Comparison of ENCODE assay signal across 1 cellular context in genomic region chr17:81833160-81833920, GRCh38.
TF ChIP-seq lines count a peak whose summit lies in the region.

Gene MCRIP1 (minus strand): TSS chr17:81833291. CDS start chr17:81824506, 8,785 bp downstream.

TF ChIP-seq in HepG2, 621 proteins besides CTCF, POLR2A, EP300 and RAD21 (continued from another document and continues in another):
- TF ChIP-seq, protein P1, sequence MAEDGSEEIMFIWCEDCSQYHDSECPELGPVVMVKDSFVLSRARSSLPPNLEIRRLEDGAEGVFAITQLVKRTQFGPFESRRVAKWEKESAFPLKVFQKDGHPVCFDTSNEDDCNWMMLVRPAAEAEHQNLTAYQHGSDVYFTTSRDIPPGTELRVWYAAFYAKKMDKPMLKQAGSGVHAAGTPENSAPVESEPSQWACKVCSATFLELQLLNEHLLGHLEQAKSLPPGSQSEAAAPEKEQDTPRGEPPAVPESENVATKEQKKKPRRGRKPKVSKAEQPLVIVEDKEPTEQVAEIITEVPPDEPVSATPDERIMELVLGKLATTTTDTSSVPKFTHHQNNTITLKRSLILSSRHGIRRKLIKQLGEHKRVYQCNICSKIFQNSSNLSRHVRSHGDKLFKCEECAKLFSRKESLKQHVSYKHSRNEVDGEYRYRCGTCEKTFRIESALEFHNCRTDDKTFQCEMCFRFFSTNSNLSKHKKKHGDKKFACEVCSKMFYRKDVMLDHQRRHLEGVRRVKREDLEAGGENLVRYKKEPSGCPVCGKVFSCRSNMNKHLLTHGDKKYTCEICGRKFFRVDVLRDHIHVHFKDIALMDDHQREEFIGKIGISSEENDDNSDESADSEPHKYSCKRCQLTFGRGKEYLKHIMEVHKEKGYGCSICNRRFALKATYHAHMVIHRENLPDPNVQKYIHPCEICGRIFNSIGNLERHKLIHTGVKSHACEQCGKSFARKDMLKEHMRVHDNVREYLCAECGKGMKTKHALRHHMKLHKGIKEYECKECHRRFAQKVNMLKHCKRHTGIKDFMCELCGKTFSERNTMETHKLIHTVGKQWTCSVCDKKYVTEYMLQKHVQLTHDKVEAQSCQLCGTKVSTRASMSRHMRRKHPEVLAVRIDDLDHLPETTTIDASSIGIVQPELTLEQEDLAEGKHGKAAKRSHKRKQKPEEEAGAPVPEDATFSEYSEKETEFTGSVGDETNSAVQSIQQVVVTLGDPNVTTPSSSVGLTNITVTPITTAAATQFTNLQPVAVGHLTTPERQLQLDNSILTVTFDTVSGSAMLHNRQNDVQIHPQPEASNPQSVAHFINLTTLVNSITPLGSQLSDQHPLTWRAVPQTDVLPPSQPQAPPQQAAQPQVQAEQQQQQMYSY (CRISPR knock-in tag; IDR thresholded peaks at IDR 0.05) = peak; percentile 73; the same call in 1 of the 2 replicates
- TF ChIP-seq, protein P2, sequence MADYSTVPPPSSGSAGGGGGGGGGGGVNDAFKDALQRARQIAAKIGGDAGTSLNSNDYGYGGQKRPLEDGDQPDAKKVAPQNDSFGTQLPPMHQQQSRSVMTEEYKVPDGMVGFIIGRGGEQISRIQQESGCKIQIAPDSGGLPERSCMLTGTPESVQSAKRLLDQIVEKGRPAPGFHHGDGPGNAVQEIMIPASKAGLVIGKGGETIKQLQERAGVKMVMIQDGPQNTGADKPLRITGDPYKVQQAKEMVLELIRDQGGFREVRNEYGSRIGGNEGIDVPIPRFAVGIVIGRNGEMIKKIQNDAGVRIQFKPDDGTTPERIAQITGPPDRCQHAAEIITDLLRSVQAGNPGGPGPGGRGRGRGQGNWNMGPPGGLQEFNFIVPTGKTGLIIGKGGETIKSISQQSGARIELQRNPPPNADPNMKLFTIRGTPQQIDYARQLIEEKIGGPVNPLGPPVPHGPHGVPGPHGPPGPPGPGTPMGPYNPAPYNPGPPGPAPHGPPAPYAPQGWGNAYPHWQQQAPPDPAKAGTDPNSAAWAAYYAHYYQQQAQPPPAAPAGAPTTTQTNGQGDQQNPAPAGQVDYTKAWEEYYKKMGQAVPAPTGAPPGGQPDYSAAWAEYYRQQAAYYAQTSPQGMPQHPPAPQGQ (CRISPR knock-in tag; IDR thresholded peaks at IDR 0.05; ENCODE audit: borderline replicate concordance) = no peak
- peak; percentile 98 for TF ChIP-seq MAX (IDR thresholded peaks at IDR 0.05)
- peak; percentile 57; the same call in 1 of the 2 replicates for TF ChIP-seq ZNF121 (CRISPR knock-in tag; IDR thresholded peaks at IDR 0.05)
- peak; percentile 92 for TF ChIP-seq GABPB1 (CRISPR knock-in tag; IDR thresholded peaks at IDR 0.05)
- peak; percentile 48; the same call in 1 of the 2 replicates for TF ChIP-seq KMT2A (CRISPR knock-in tag; IDR thresholded peaks at IDR 0.05)
- no peak for TF ChIP-seq PRMT3 (CRISPR knock-in tag; IDR thresholded peaks at IDR 0.05; ENCODE audit: borderline replicate concordance, low read depth)
- peak; percentile 98 for TF ChIP-seq ZNF678 (CRISPR knock-in tag; IDR thresholded peaks at IDR 0.05)
- TF ChIP-seq CHCHD3 (CRISPR knock-in tag; IDR thresholded peaks at IDR 0.05) = no peak
- TF ChIP-seq, protein P3, sequence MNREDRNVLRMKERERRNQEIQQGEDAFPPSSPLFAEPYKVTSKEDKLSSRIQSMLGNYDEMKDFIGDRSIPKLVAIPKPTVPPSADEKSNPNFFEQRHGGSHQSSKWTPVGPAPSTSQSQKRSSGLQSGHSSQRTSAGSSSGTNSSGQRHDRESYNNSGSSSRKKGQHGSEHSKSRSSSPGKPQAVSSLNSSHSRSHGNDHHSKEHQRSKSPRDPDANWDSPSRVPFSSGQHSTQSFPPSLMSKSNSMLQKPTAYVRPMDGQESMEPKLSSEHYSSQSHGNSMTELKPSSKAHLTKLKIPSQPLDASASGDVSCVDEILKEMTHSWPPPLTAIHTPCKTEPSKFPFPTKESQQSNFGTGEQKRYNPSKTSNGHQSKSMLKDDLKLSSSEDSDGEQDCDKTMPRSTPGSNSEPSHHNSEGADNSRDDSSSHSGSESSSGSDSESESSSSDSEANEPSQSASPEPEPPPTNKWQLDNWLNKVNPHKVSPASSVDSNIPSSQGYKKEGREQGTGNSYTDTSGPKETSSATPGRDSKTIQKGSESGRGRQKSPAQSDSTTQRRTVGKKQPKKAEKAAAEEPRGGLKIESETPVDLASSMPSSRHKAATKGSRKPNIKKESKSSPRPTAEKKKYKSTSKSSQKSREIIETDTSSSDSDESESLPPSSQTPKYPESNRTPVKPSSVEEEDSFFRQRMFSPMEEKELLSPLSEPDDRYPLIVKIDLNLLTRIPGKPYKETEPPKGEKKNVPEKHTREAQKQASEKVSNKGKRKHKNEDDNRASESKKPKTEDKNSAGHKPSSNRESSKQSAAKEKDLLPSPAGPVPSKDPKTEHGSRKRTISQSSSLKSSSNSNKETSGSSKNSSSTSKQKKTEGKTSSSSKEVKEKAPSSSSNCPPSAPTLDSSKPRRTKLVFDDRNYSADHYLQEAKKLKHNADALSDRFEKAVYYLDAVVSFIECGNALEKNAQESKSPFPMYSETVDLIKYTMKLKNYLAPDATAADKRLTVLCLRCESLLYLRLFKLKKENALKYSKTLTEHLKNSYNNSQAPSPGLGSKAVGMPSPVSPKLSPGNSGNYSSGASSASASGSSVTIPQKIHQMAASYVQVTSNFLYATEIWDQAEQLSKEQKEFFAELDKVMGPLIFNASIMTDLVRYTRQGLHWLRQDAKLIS (CRISPR knock-in tag; IDR thresholded peaks at IDR 0.05) = no peak; the same call in 1 of the 2 replicates
- TF ChIP-seq ZSCAN30 (CRISPR knock-in tag; IDR thresholded peaks at IDR 0.05) = peak; percentile 96
- no peak for TF ChIP-seq ZNF292 (CRISPR knock-in tag; IDR thresholded peaks at IDR 0.05; ENCODE audit: borderline replicate concordance, low read depth)
- TF ChIP-seq ZNF660 (CRISPR knock-in tag; IDR thresholded peaks at IDR 0.05; ENCODE audit: borderline replicate concordance, low read depth) = no peak
- no peak for TF ChIP-seq ZBTB1 (CRISPR knock-in tag; IDR thresholded peaks at IDR 0.05; ENCODE audit: borderline replicate concordance)
- TF ChIP-seq, protein P4, sequence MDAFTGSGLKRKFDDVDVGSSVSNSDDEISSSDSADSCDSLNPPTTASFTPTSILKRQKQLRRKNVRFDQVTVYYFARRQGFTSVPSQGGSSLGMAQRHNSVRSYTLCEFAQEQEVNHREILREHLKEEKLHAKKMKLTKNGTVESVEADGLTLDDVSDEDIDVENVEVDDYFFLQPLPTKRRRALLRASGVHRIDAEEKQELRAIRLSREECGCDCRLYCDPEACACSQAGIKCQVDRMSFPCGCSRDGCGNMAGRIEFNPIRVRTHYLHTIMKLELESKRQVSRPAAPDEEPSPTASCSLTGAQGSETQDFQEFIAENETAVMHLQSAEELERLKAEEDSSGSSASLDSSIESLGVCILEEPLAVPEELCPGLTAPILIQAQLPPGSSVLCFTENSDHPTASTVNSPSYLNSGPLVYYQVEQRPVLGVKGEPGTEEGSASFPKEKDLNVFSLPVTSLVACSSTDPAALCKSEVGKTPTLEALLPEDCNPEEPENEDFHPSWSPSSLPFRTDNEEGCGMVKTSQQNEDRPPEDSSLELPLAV (CRISPR knock-in tag; conservative IDR thresholded peaks at IDR 0.05; ENCODE audit: low read depth) = no peak; the same call in 1 of the 2 replicates
- peak; percentile 64 for TF ChIP-seq HOMEZ (CRISPR knock-in tag; IDR thresholded peaks at IDR 0.05; ENCODE audit: low read depth)
- TF ChIP-seq KLF16 (CRISPR knock-in tag; IDR thresholded peaks at IDR 0.05) = peak in 1 of 2 experiments; percentile 70; a peak in 1 of 4 replicates
- TF ChIP-seq, protein P5, sequence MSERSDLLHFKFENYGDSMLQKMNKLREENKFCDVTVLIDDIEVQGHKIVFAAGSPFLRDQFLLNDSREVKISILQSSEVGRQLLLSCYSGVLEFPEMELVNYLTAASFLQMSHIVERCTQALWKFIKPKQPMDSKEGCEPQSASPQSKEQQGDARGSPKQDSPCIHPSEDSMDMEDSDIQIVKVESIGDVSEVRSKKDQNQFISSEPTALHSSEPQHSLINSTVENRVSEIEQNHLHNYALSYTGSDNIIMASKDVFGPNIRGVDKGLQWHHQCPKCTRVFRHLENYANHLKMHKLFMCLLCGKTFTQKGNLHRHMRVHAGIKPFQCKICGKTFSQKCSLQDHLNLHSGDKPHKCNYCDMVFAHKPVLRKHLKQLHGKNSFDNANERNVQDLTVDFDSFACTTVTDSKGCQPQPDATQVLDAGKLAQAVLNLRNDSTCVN (CRISPR knock-in tag; IDR thresholded peaks at IDR 0.05; ENCODE audit: borderline replicate concordance) = peak; percentile 75; the same call in 1 of the 2 replicates
- TF ChIP-seq, protein P6, sequence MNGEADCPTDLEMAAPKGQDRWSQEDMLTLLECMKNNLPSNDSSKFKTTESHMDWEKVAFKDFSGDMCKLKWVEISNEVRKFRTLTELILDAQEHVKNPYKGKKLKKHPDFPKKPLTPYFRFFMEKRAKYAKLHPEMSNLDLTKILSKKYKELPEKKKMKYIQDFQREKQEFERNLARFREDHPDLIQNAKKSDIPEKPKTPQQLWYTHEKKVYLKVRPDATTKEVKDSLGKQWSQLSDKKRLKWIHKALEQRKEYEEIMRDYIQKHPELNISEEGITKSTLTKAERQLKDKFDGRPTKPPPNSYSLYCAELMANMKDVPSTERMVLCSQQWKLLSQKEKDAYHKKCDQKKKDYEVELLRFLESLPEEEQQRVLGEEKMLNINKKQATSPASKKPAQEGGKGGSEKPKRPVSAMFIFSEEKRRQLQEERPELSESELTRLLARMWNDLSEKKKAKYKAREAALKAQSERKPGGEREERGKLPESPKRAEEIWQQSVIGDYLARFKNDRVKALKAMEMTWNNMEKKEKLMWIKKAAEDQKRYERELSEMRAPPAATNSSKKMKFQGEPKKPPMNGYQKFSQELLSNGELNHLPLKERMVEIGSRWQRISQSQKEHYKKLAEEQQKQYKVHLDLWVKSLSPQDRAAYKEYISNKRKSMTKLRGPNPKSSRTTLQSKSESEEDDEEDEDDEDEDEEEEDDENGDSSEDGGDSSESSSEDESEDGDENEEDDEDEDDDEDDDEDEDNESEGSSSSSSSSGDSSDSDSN (CRISPR knock-in tag; IDR thresholded peaks at IDR 0.05) = peak; percentile 59; the same call in 1 of the 2 replicates
- 0 out of 2 replicates have a peak, but pooled peaks have one; percentile 26 for TF ChIP-seq FOSL1 (CRISPR knock-in tag; IDR thresholded peaks at IDR 0.05; ENCODE audit: borderline replicate concordance)
- TF ChIP-seq, protein P7, sequence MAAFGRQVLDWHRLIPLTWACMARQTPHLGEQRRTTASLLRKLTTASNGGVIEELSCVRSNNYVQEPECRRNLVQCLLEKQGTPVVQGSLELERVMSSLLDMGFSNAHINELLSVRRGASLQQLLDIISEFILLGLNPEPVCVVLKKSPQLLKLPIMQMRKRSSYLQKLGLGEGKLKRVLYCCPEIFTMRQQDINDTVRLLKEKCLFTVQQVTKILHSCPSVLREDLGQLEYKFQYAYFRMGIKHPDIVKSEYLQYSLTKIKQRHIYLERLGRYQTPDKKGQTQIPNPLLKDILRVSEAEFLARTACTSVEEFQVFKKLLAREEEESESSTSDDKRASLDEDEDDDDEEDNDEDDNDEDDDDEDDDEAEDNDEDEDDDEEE (CRISPR knock-in tag; IDR thresholded peaks at IDR 0.05) = no peak
- TF ChIP-seq ZNF788 (CRISPR knock-in tag; IDR thresholded peaks at IDR 0.05; ENCODE audit: borderline replicate concordance) = peak; percentile 76; the same call in 1 of the 2 replicates
- TF ChIP-seq FOXO1 (CRISPR knock-in tag; IDR thresholded peaks at IDR 0.05) = 0 out of 2 replicates have a peak, but pooled peaks have one; percentile 43
- peak; percentile 94 for TF ChIP-seq NR2C2 (CRISPR knock-in tag; IDR thresholded peaks at IDR 0.05; ENCODE audit: borderline replicate concordance)
- no peak; the same call in 1 of the 2 replicates for TF ChIP-seq KLF13 (CRISPR knock-in tag; IDR thresholded peaks at IDR 0.05)
- peak; percentile 87 for TF ChIP-seq SP4 (CRISPR knock-in tag; IDR thresholded peaks at IDR 0.05)
- TF ChIP-seq NCOA5 (CRISPR knock-in tag; IDR thresholded peaks at IDR 0.05) = no peak
- TF ChIP-seq, protein P8, sequence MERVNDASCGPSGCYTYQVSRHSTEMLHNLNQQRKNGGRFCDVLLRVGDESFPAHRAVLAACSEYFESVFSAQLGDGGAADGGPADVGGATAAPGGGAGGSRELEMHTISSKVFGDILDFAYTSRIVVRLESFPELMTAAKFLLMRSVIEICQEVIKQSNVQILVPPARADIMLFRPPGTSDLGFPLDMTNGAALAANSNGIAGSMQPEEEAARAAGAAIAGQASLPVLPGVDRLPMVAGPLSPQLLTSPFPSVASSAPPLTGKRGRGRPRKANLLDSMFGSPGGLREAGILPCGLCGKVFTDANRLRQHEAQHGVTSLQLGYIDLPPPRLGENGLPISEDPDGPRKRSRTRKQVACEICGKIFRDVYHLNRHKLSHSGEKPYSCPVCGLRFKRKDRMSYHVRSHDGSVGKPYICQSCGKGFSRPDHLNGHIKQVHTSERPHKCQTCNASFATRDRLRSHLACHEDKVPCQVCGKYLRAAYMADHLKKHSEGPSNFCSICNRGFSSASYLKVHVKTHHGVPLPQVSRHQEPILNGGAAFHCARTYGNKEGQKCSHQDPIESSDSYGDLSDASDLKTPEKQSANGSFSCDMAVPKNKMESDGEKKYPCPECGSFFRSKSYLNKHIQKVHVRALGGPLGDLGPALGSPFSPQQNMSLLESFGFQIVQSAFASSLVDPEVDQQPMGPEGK (CRISPR knock-in tag; IDR thresholded peaks at IDR 0.05) = peak; percentile 72
- peak; percentile 87 for TF ChIP-seq GABPA (IDR thresholded peaks at IDR 0.05; ENCODE audit: low read depth, low read length)
- TF ChIP-seq GABPA (CRISPR knock-in tag; IDR thresholded peaks at IDR 0.05; ENCODE audit: low read depth) = peak; percentile 79
- TF ChIP-seq CBX5 (CRISPR knock-in tag; IDR thresholded peaks at IDR 0.05; ENCODE audit: borderline replicate concordance) = peak; percentile 12; the same call in 1 of the 2 replicates
- TF ChIP-seq ADNP (CRISPR knock-in tag; IDR thresholded peaks at IDR 0.05) = peak; percentile 61; the same call in 1 of the 2 replicates
- TF ChIP-seq NFATC3 (CRISPR knock-in tag; IDR thresholded peaks at IDR 0.05) = no peak
- TF ChIP-seq ZNF879 (CRISPR knock-in tag; IDR thresholded peaks at IDR 0.05) = 0 out of 2 replicates have a peak, but pooled peaks have one; percentile 52
- no peak for TF ChIP-seq NAIF1 (CRISPR knock-in tag; IDR thresholded peaks at IDR 0.05; ENCODE audit: borderline replicate concordance)
- TF ChIP-seq ZKSCAN1 (IDR thresholded peaks at IDR 0.05; ENCODE audit: low read length) = no peak
- TF ChIP-seq ZNF317 (CRISPR knock-in tag; IDR thresholded peaks at IDR 0.05) = no peak; the same call in none of the 2 replicates
- TF ChIP-seq ZNF564 (CRISPR knock-in tag; IDR thresholded peaks at IDR 0.05) = peak; percentile 95
- no peak for TF ChIP-seq ZFP36 (IDR thresholded peaks at IDR 0.05; ENCODE audit: borderline replicate concordance, low read depth, low read length, partially characterized antibody)
